ENCODE assay signal across 8 cellular contexts in genomic region chr19:45584332-45585157, GRCh38. TPM values are rescaled to one million over a fixed set of nuclear protein-coding genes. Genes with fewer than 3 reads are reported as not detected.
A peak's percentile ranks its signal among the peaks of the same experiment; 100 is the strongest.
DNase-seq lines count a peak whose midpoint lies in the region; ATAC-seq lines count a peak whose summit lies in the region.

Gene OPA3, minus strand, starts transcription at chr19:45584802. Its CDS starts 38 bp downstream, at chr19:45584764.

- H3K4me3 Mint-ChIP-seq in effector memory CD8-positive, alpha-beta T cell: peak within 1 kb of the TSS; percentile 90 to 92

- peaks cover 21% of the 10 kb centered on the region for H3K36me3 Mint-ChIP-seq in effector memory CD8-positive, alpha-beta T cell (ENCODE audit: insufficient read depth)

- H3K9me3 Mint-ChIP-seq in effector memory CD8-positive, alpha-beta T cell: no peaks in the 10 kb centered on the region

- peak within 1 kb of the TSS; percentile 93 to 96 for H3K27ac Mint-ChIP-seq in effector memory CD8-positive, alpha-beta T cell

- peaks cover 19% of the 10 kb centered on the region in 2 donors for H3K4me1 Mint-ChIP-seq in effector memory CD8-positive, alpha-beta T cell (ENCODE audit: low read depth in 2 of 2)

- peaks cover under 1 to 3% of the 10 kb centered on the region in 2 donors for H3K27me3 Mint-ChIP-seq in effector memory CD8-positive, alpha-beta T cell

- DNase-seq in COLO668 (lab: John Stamatoyannopoulos, UW; ENCODE audit: unreplicated experiment) (peak; percentile 99), HT1080 (ENCODE audit: low read depth) (peak; percentile 99), NOMO-1 treated with DMSO at 0.1 percent for 48 hours (lab: John Stamatoyannopoulos, UW; ENCODE audit: unreplicated experiment) (peak; percentile 99), medulla oblongata (ENCODE audit: extremely low spot score) (peak; percentile 100)
- DNase-seq in activated CD8-positive, alpha-beta memory T cell treated with anti-CD3 and anti-CD28 coated beads for 4 hours (ENCODE audit: low read depth in 2 of 2): peak; percentile 99
- peak; percentile 98 to 99 (median 98) for DNase-seq in effector memory CD8-positive, alpha-beta T cell
- DNase-seq in stimulated activated CD8-positive, alpha-beta memory T cell treated with anti-CD3 and anti-CD28 coated beads, Interleukin-12 subunit alpha, Interleukin-12 subunit beta, amount 100 ng/mL, for 1 hour (ENCODE audit: low read depth): peak; percentile 99

- peak; percentile 78 for ATAC-seq in GM21360 (IDR thresholded peaks at IDR 0.05; ENCODE audit: unreplicated experiment)
- peak; percentile 83 for ATAC-seq in effector memory CD8-positive, alpha-beta T cell (replicated peaks)

RNA-seq across cellular contexts. Expression of gene OPA3, which starts in this region (rescaled TPM):
- 12.4 and 14.3 TPM in 2 replicates for total RNA-seq in HT1080 (2014; rRNA removed; shearing (Covaris generic))
- 10.7 and 14.2 TPM in 2 replicates for polyA plus RNA-seq in HT1080 (2015; cell fraction: cytosol; rRNA removed)
- polyA plus RNA-seq in HT1080 (2015; cell fraction: nucleus; rRNA removed): 8.8 and 10.3 TPM in 2 replicates

Comparison
In these comparisons a context has a peak if more than half of its experiments do, and no peak if none do; other contexts are left out.
1. Peak in every context shown above with its lines: DNase-seq and ATAC-seq.